In genomic region chr7:4744391-4745264, GRCh38 we compare ENCODE assay signal across 1 cellular context.
TF ChIP-seq lines count a peak whose summit lies in the region.

No MANE protein-coding gene starts in this region.

TF ChIP-seq in K562, 482 proteins besides CTCF, POLR2A, EP300 and RAD21 (continued from another document and continues in another):
- TF ChIP-seq ATF2 (CRISPR knock-in tag; IDR thresholded peaks at IDR 0.05) = no peak
- no peak for TF ChIP-seq THAP12 (CRISPR knock-in tag; IDR thresholded peaks at IDR 0.05)
- TF ChIP-seq CREB3 (tag; conservative IDR thresholded peaks at IDR 0.05; ENCODE audit: low read depth) = no peak
- peak; percentile 47; the same call in 1 of the 2 replicates for TF ChIP-seq FOXK1 (CRISPR knock-in tag; IDR thresholded peaks at IDR 0.05; ENCODE audit: borderline replicate concordance)
- no peak for TF ChIP-seq TAF7 (tag; IDR thresholded peaks at IDR 0.05)
- TF ChIP-seq MCM3 (IDR thresholded peaks at IDR 0.05) = no peak
- no peak for TF ChIP-seq ZNF282 (CRISPR knock-in tag; IDR thresholded peaks at IDR 0.05)
- TF ChIP-seq TAF9B (IDR thresholded peaks at IDR 0.05; ENCODE audit: partially characterized antibody) = no peak
- no peak for TF ChIP-seq CGGBP1 (CRISPR knock-in tag; IDR thresholded peaks at IDR 0.05)
- no peak for TF ChIP-seq GTF2E2 (tag; IDR thresholded peaks at IDR 0.05)
- no peak for TF ChIP-seq ZNF146 (CRISPR knock-in tag; IDR thresholded peaks at IDR 0.05; ENCODE audit: unreplicated experiment)
- no peak for TF ChIP-seq ZBTB49 (CRISPR knock-in tag; IDR thresholded peaks at IDR 0.05; ENCODE audit: borderline replicate concordance)
- no peak for TF ChIP-seq SLC30A9 (CRISPR knock-in tag; IDR thresholded peaks at IDR 0.05)
- TF ChIP-seq ARID3A (IDR thresholded peaks at IDR 0.05; ENCODE audit: borderline replicate concordance, low read depth, low read length) = no peak
- TF ChIP-seq ZFPM2 (CRISPR knock-in tag; IDR thresholded peaks at IDR 0.05) = no peak
- no peak for TF ChIP-seq ZNF830 (CRISPR knock-in tag; IDR thresholded peaks at IDR 0.05)
- TF ChIP-seq BCOR (IDR thresholded peaks at IDR 0.05) = no peak
- no peak for TF ChIP-seq SRSF9 (IDR thresholded peaks at IDR 0.05; ENCODE audit: borderline replicate concordance, low read depth, low read length)
- no peak for TF ChIP-seq HOMEZ (CRISPR knock-in tag; IDR thresholded peaks at IDR 0.05)
- TF ChIP-seq E2F1 (CRISPR knock-in tag; IDR thresholded peaks at IDR 0.05) = no peak
- no peak for TF ChIP-seq TCFL5 (CRISPR knock-in tag; conservative IDR thresholded peaks at IDR 0.05)
- no peak for TF ChIP-seq ZNF584 (CRISPR knock-in tag; IDR thresholded peaks at IDR 0.05; ENCODE audit: low read depth)
- no peak for TF ChIP-seq USF1 (CRISPR knock-in tag; IDR thresholded peaks at IDR 0.05)
- TF ChIP-seq KDM2B (CRISPR knock-in tag; IDR thresholded peaks at IDR 0.05) = no peak
- no peak for TF ChIP-seq ZNF274 (IDR thresholded peaks at IDR 0.05; ENCODE audit: borderline replicate concordance, low read depth, low read length)
- peak in 1 of 3 experiments; percentile 25 for TF ChIP-seq YY1 (IDR thresholded peaks at IDR 0.05; ENCODE audit: borderline replicate concordance in 1 of 3, control insufficient read depth in 1 of 3, extremely low read depth in 1 of 3, insufficient read depth in 3 of 3, insufficient read length in 1 of 3, insufficient replicate concordance in 2 of 3, low read depth in 1 of 3, low read length in 2 of 3)
- no peak for TF ChIP-seq GATAD2A (IDR thresholded peaks at IDR 0.05)
- TF ChIP-seq RBM22 (IDR thresholded peaks at IDR 0.05; ENCODE audit: low read depth, low read length, poor library complexity, severe bottlenecking) = peak; percentile 50
- TF ChIP-seq ZNF316 (IDR thresholded peaks at IDR 0.05) = no peak
- TF ChIP-seq ZNF121 (CRISPR knock-in tag; conservative IDR thresholded peaks at IDR 0.05) = no peak
- peak; percentile 76 for TF ChIP-seq RBFOX2 (IDR thresholded peaks at IDR 0.05; ENCODE audit: low read depth, low read length)
- no peak for TF ChIP-seq POLR2AphosphoS2 (IDR thresholded peaks at IDR 0.05; ENCODE audit: low read length)
- no peak for TF ChIP-seq DLX4 (CRISPR knock-in tag; IDR thresholded peaks at IDR 0.05)
- no peak for TF ChIP-seq E2F5 (CRISPR knock-in tag; IDR thresholded peaks at IDR 0.05)
- no peak for TF ChIP-seq ZNF384 (IDR thresholded peaks at IDR 0.05; ENCODE audit: low read depth, low read length)
- no peak for TF ChIP-seq CREB1 (IDR thresholded peaks at IDR 0.05)
- no peak for TF ChIP-seq CREB1 (CRISPR knock-in tag; IDR thresholded peaks at IDR 0.05)
- TF ChIP-seq CSDE1 (IDR thresholded peaks at IDR 0.05) = no peak
- TF ChIP-seq CHAMP1 (IDR thresholded peaks at IDR 0.05) = no peak
- no peak for TF ChIP-seq ARHGAP35 (IDR thresholded peaks at IDR 0.05; ENCODE audit: partially characterized antibody)
- no peak for TF ChIP-seq KHSRP (IDR thresholded peaks at IDR 0.05)
- TF ChIP-seq ARID1B (IDR thresholded peaks at IDR 0.05) = no peak; the same call in 1 of the 2 replicates
- TF ChIP-seq CAMTA2 (CRISPR knock-in tag; conservative IDR thresholded peaks at IDR 0.05) = no peak
- TF ChIP-seq BRD9 (IDR thresholded peaks at IDR 0.05; ENCODE audit: low read depth, partially characterized antibody) = no peak
- TF ChIP-seq ZBTB8A (IDR thresholded peaks at IDR 0.05; ENCODE audit: partially characterized antibody) = no peak
- TF ChIP-seq MXD1 (CRISPR knock-in tag; IDR thresholded peaks at IDR 0.05; ENCODE audit: borderline replicate concordance, poor library complexity, severe bottlenecking) = no peak
- TF ChIP-seq TEAD1 (CRISPR knock-in tag; IDR thresholded peaks at IDR 0.05) = peak; percentile 80 to 86; a peak in 3 of 4 replicates
